ENCODE assay signal across 21 cellular contexts in genomic region chr12:109421355-109422087, GRCh38.
"Had no signal": no experiment of that assay in that cellular context is flagged by ENCODE, and none has a peak within 500 bp of the region (broad histone marks: within the 10 kb centered on the region; RNA-seq: fewer than 3 reads in every experiment).

No MANE protein-coding gene starts in this region.

- H3K36me3 ChIP-seq: gastroesophageal sphincter, left ventricle myocardium inferior, sigmoid colon, stomach, thoracic aorta, transverse colon had no signal

- H3K27me3 ChIP-seq: sigmoid colon, transverse colon had no signal

- FAIRE-seq: endometrium, kidney had no signal

- H3K9me3 ChIP-seq: gastroesophageal sphincter, left ventricle myocardium inferior, mucosa of descending colon, sigmoid colon, stomach, thoracic aorta, transverse colon had no signal

- H3K4me1 ChIP-seq: gastroesophageal sphincter, left ventricle myocardium inferior, sigmoid colon, stomach, transverse colon had no signal

- H3K27ac ChIP-seq: gastroesophageal sphincter, left ventricle myocardium inferior, sigmoid colon, skin epidermis, stomach, thoracic aorta, transverse colon had no signal

- ATAC-seq: esophagus mucosa; gastroesophageal sphincter; left cardiac atrium; mucosa of descending colon; naive thymus-derived CD8-positive, alpha-beta T cell had no signal

- DNase-seq: effector memory CD4-positive, alpha-beta T cell; glutamatergic neuron; immature natural killer cell; kidney; left cardiac atrium; left ventricle myocardium inferior; mucosa of descending colon; naive thymus-derived CD8-positive, alpha-beta T cell; posterior cingulate gyrus; sigmoid colon; stimulated activated CD4-positive, alpha-beta T cell treated with anti-CD3 and anti-CD28 coated beads, Interleukin-12 subunit alpha, Interleukin-12 subunit beta, amount 100 ng/mL, for 4 hours; stimulated activated naive CD4-positive, alpha-beta T cell; stomach; substantia nigra; transverse colon had no signal

- H3K4me3 ChIP-seq: gastroesophageal sphincter, left ventricle myocardium inferior, lung, mucosa of descending colon, sigmoid colon, skin epidermis, stomach, thoracic aorta, transverse colon had no signal
